Comparison of ENCODE assay signal across 11 cellular contexts in genomic region chr11:11555228-11555627, GRCh38.
A peak's percentile ranks its signal among the peaks of the same experiment; 100 is the strongest.
DNase-seq lines count a peak whose midpoint lies in the region; ATAC-seq and TF ChIP-seq lines count a peak whose summit lies in the region.
"Had no signal": no experiment of that assay in that cellular context is flagged by ENCODE, and none has a peak within 500 bp of the region (broad histone marks: within the 10 kb centered on the region; RNA-seq: fewer than 3 reads in every experiment).

No MANE protein-coding gene starts in this region.

- no peak for TF ChIP-seq CTCF in VCaP (conservative IDR thresholded peaks at IDR 0.05)
- no peak for TF ChIP-seq CTCF in lung (IDR thresholded peaks at IDR 0.05; ENCODE audit: control extremely low read depth, extremely low read depth)

- peaks cover 6 to 41% of the 10 kb centered on the region in 2 donors for H3K4me1 ChIP-seq in lung (ENCODE audit: control insufficient read depth in 2 of 2, insufficient read depth in 2 of 2, low read length in 2 of 2)

- WGBS in lung, 2 donors: 39 to 62% methylated on average over 6 of the region's 6 CpGs

- no peaks in the 10 kb centered on the region for H3K36me3 ChIP-seq in lung (ENCODE audit: control insufficient read depth in 2 of 2, insufficient read depth in 2 of 2, low read length in 2 of 2)
- H3K36me3 ChIP-seq: ascending aorta had no signal

- no peaks in the 10 kb centered on the region for H3K9me3 ChIP-seq in lung (ENCODE audit: control insufficient read depth in 2 of 2, insufficient read depth in 1 of 2, low read length in 1 of 2)
- H3K9me3 ChIP-seq: ascending aorta had no signal

- peak overlapping the region; percentile 88 for H3K27ac ChIP-seq in VCaP
- H3K27ac ChIP-seq in lung (ENCODE audit: low read depth in 1 of 2, low read length in 1 of 2): no peak overlapping the region
- H3K27ac ChIP-seq: ascending aorta had no signal

- no peaks in the 10 kb centered on the region for H3K27me3 ChIP-seq in lung (ENCODE audit: control insufficient read depth, insufficient read depth)
- H3K27me3 ChIP-seq: ascending aorta had no signal

- DNase-seq in COLO668 (lab: John Stamatoyannopoulos, UW; ENCODE audit: unreplicated experiment) (peak; percentile 26), NCI-H187 treated with DMSO at 0.1 percent for 48 hours (lab: John Stamatoyannopoulos, UW) (peak; percentile 35), lung (ENCODE audit: low spot score) (peak; percentile 48), middle frontal gyrus (ENCODE audit: extremely low spot score, low spot score) (no peak), T-helper 2 cell (no peak), DMS114 treated with DMSO at 0.1 percent for 48 hours (lab: John Stamatoyannopoulos, UW; ENCODE audit: unreplicated experiment) (no peak)
- DNase-seq: activated T-cell treated with anti-CD3 and anti-CD28 coated beads, Interleukin-2, amount 50 U/mL, for 24 hours; naive thymus-derived CD8-positive, alpha-beta T cell had no signal

- ATAC-seq in lung (ENCODE audit: insufficient read depth, low FRiP score) (no peak), GM18873 (IDR thresholded peaks at IDR 0.05; ENCODE audit: low FRiP score, unreplicated experiment) (no peak)
- ATAC-seq: naive thymus-derived CD8-positive, alpha-beta T cell had no signal

- no peak overlapping the region for H3K4me3 ChIP-seq in lung
- H3K4me3 ChIP-seq: ascending aorta had no signal

Comparison
In these comparisons a context has a peak if more than half of its experiments do, and no peak if none do; other contexts are left out.
1. DNase-seq: peak in COLO668 (single experiment), NCI-H187 treated with DMSO at 0.1 percent for 48 hours (single experiment) and lung (single experiment); none in middle frontal gyrus (single experiment), T-helper 2 cell (0 of 5) and DMS114 treated with DMSO at 0.1 percent for 48 hours (single experiment).